23 cellular contexts compared by ENCODE assay signal in the genomic region with DNA sequence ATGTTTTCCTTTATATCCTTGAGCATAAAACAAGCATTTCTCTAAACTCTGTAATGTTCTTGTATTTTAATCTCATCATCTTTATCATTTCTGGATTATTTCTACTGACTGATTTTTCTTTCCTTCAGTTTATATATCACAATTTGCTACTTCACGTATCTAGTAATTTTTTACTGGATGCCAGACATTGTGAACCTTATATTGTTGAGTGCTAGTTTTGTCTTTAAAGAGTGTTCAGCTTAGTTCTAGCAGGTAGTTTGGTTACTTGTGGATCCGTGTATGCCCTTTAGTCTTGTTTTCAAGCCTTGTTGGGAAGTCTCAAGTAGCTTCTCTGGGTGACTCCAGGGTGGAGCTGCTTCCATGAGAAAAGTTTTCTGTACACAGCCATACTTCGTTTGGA. TPM values are rescaled to one million over a fixed set of nuclear protein-coding genes. Genes with fewer than 3 reads are reported as not detected.
DNase-seq lines count a peak whose midpoint lies in the region; ATAC-seq and TF ChIP-seq lines count a peak whose summit lies in the region.
"Had no signal": no experiment of that assay in that cellular context is flagged by ENCODE, and none has a peak within 500 bp of the region (broad histone marks: within the 10 kb centered on the region; RNA-seq: fewer than 3 reads in every experiment).

No MANE protein-coding gene starts in this region.

- no peak for TF ChIP-seq CTCF in HEK293 (tag by site-specific recombination; IDR thresholded peaks at IDR 0.05)

- H3K4me3 ChIP-seq in HEK293 (ENCODE audit: low read depth, low read length): no peak overlapping the region
- H3K4me3 ChIP-seq: BLaER1, GM12878 had no signal

- POLR2A ChIA-PET in HEK293 (lab: Yijun Ruan, JAX): no interaction called here

- no peaks in the 10 kb centered on the region for H3K9me3 Mint-ChIP-seq in activated T-helper 17 cell treated with anti-CD3 and anti-CD28 coated beads, Interleukin-2, amount 50 U/mL, for 72 hours
- no peaks in the 10 kb centered on the region for H3K9me3 Mint-ChIP-seq in central memory CD8-positive, alpha-beta T cell
- H3K9me3 Mint-ChIP-seq: CD8-positive, alpha-beta memory T cell had no signal

- H3K27me3 Mint-ChIP-seq in activated T-helper 17 cell treated with anti-CD3 and anti-CD28 coated beads, Interleukin-2, amount 50 U/mL, for 72 hours: peaks cover 10% of the 10 kb centered on the region
- H3K27me3 Mint-ChIP-seq in central memory CD8-positive, alpha-beta T cell: peaks cover 9% of the 10 kb centered on the region

- DNase-seq in central memory CD8-positive, alpha-beta T cell (ENCODE audit: low spot score in 2 of 2): no peak
- DNase-seq in NCI-H1105 (lab: John Stamatoyannopoulos, UW): no peak
- no peak for DNase-seq in NCI-H69 (lab: John Stamatoyannopoulos, UW)
- DNase-seq: 8988T; ACHN; BE2C; C1 segment of cervical spinal cord; CD4-positive, alpha-beta memory T cell; CD4-positive, CD25-positive, alpha-beta regulatory T cell; CD8-positive, alpha-beta memory T cell; COR-L47; DMS 273 treated with DMSO at 0.1 percent for 48 hours; DMS153; DMS53; DMS79; DND-41; EL; GDM1 had no signal

- H3K4me1 ChIP-seq in HEK293 (ENCODE audit: control insufficient read depth, insufficient read depth, low read length): 0 out of 2 replicates have a peak, but pooled peaks cover 2% of the 10 kb centered on the region
- H3K4me1 ChIP-seq: BE2C, BLaER1 had no signal

- H3K36me3 Mint-ChIP-seq in activated T-helper 17 cell treated with anti-CD3 and anti-CD28 coated beads, Interleukin-2, amount 50 U/mL, for 72 hours (ENCODE audit: low read depth): peaks cover 4% of the 10 kb centered on the region
- no peaks in the 10 kb centered on the region for H3K36me3 Mint-ChIP-seq in central memory CD8-positive, alpha-beta T cell (ENCODE audit: insufficient read depth)
- H3K36me3 Mint-ChIP-seq: CD4-positive, alpha-beta memory T cell; CD4-positive, CD25-positive, alpha-beta regulatory T cell; CD8-positive, alpha-beta memory T cell had no signal

- H3K9me3 ChIP-seq in HEK293 (ENCODE audit: control insufficient read depth, insufficient read depth, low read depth, low read length): no peaks in the 10 kb centered on the region
- H3K9me3 ChIP-seq: BE2C, BLaER1 had no signal

- CTCF ChIA-PET in HEK293 (lab: Yijun Ruan, JAX): interaction anchor here (0.7 to 4.6 kb wide), 14 partner anchors 9 to 605 kb away, joined by 3 to 46 read pairs (median 4); partner anchors contain the start of gene NKD2

- H3K4me3 Mint-ChIP-seq in activated T-helper 17 cell treated with anti-CD3 and anti-CD28 coated beads, Interleukin-2, amount 50 U/mL, for 72 hours: no peak overlapping the region
- H3K4me3 Mint-ChIP-seq in central memory CD8-positive, alpha-beta T cell: no peak overlapping the region
- H3K4me3 Mint-ChIP-seq: CD14-positive monocyte; CD4-positive, alpha-beta memory T cell; CD4-positive, CD25-positive, alpha-beta regulatory T cell; CD8-positive, alpha-beta memory T cell had no signal

- H3K4me1 Mint-ChIP-seq in activated T-helper 17 cell treated with anti-CD3 and anti-CD28 coated beads, Interleukin-2, amount 50 U/mL, for 72 hours: peaks cover 11% of the 10 kb centered on the region
- H3K4me1 Mint-ChIP-seq in central memory CD8-positive, alpha-beta T cell: no peaks in the 10 kb centered on the region

- no peak overlapping the region for H3K27ac ChIP-seq in HEK293 (ENCODE audit: extremely low read depth, low read depth, low read length)
- H3K27ac ChIP-seq: BLaER1 had no signal

- peaks cover 18 to 34% of the 10 kb centered on the region in 2 experiments for H3K36me3 ChIP-seq in HEK293 (ENCODE audit: control insufficient read depth in 2 of 2, insufficient read depth in 1 of 2, low read length in 2 of 2)

- H3K27ac Mint-ChIP-seq in activated T-helper 17 cell treated with anti-CD3 and anti-CD28 coated beads, Interleukin-2, amount 50 U/mL, for 72 hours: peak overlapping the region; percentile 12
- peak overlapping the region; percentile 56 for H3K27ac Mint-ChIP-seq in central memory CD8-positive, alpha-beta T cell (ENCODE audit: low read depth)
- H3K27ac Mint-ChIP-seq: CD14-positive monocyte; CD4-positive, alpha-beta memory T cell had no signal

- ATAC-seq in activated T-helper 17 cell treated with anti-CD3 and anti-CD28 coated beads, Interleukin-2, amount 50 U/mL, for 72 hours (replicated peaks): no peak
- no peak for ATAC-seq in central memory CD8-positive, alpha-beta T cell (replicated peaks; ENCODE audit: extremely low read depth, poor library complexity, severe bottlenecking)
- ATAC-seq: GM12878 had no signal

TF ChIP-seq in HEK293, 187 proteins besides CTCF, POLR2A, EP300 and RAD21:
- TF ChIP-seq ZNF24 (tag by site-specific recombination; IDR thresholded peaks at IDR 0.05) (no peak), ZNF26 (tag by site-specific recombination; IDR thresholded peaks at IDR 0.05) (peak; percentile 99), ZNF692 (tag by site-specific recombination; IDR thresholded peaks at IDR 0.05) (no peak)

RNA-seq across cellular contexts. Expression of gene TRIP13, which starts 28.8 kb away (rescaled TPM):
- 10 to 100 TPM; 18.3 to 45.0 TPM for total RNA-seq in activated T-helper 17 cell treated with anti-CD3 and anti-CD28 coated beads, Interleukin-2, amount 50 U/mL, for 72 hours

RNA-seq across cellular contexts. Expression of gene BRD9, which starts 28.9 kb away (rescaled TPM):
- 10 to 100 TPM; 65.2 to 72.5 TPM for total RNA-seq in activated T-helper 17 cell treated with anti-CD3 and anti-CD28 coated beads, Interleukin-2, amount 50 U/mL, for 72 hours
